In the genomic region with DNA sequence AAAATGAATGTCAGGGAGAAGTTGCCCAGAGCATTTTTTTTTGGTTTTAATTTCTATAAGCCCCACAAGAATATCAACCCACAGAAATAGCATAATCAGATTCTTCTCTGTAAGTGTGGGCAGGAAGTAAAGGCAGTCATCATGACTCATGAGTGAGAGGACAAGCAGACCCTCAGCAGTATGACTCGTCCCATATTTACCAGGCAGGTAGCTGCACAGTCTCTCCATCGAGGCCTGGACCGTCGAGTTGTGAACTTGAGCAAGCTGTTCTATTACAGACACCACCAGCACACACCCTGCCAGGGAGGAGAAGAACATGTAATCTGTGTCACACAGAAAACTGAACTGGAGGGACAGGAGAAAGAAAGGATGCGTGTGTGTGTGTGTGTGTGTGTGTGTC, we compare ENCODE assay signal across 10 cellular contexts. TPM values are rescaled to one million over a fixed set of nuclear protein-coding genes. Genes with fewer than 3 reads are reported as not detected.
DNase-seq lines count a peak whose midpoint lies in the region; ATAC-seq, FAIRE-seq and TF ChIP-seq lines count a peak whose summit lies in the region.
"Had no signal": no experiment of that assay in that cellular context is flagged by ENCODE, and none has a peak within 500 bp of the region (broad histone marks: within the 10 kb centered on the region; RNA-seq: fewer than 3 reads in every experiment).

No MANE protein-coding gene starts in this region.

- no peak overlapping the region for H3K4me3 ChIP-seq in CD8-positive, alpha-beta memory T cell (ENCODE audit: low read length)
- H3K4me3 ChIP-seq: SJSA1 had no signal

- no peaks in the 10 kb centered on the region for H3K27me3 ChIP-seq in CD8-positive, alpha-beta memory T cell (ENCODE audit: insufficient read depth, low read length, poor library complexity, severe bottlenecking)
- H3K27me3 ChIP-seq: SJSA1 had no signal

- CTCF ChIA-PET in CD8-positive, alpha-beta memory T cell (lab: Charles Lee) = interaction anchor here (0.8 to 1.3 kb wide), 3 partner anchors 8 to 495 kb away, joined by 3 to 4 read pairs (median 3); no protein-coding TSS in a partner anchor
- CTCF ChIA-PET in RWPE1 (lab: Yijun Ruan, JAX) = no interaction called here

- peak overlapping the region in 6 of 7 donors; percentile 56 to 80 (median 70) for H3K4me3 Mint-ChIP-seq in CD8-positive, alpha-beta memory T cell
- H3K4me3 Mint-ChIP-seq in activated naive CD8-positive, alpha-beta T cell = peak overlapping the region; percentile 77

- POLR2A ChIA-PET in CD8-positive, alpha-beta memory T cell (lab: Charles Lee) = interaction anchor here (0.5 to 0.6 kb wide), 2 partner anchors 205 to 496 kb away, joined by 6 to 12 read pairs; no protein-coding TSS in a partner anchor
- POLR2A ChIA-PET in RWPE1 (lab: Yijun Ruan, JAX; ENCODE audit: low non-redundant PET) = no interaction called here

- DNase-seq in CD8-positive, alpha-beta memory T cell = peak in 2 of 5 donors; percentile 26 to 59
- DNase-seq in RWPE1 (ENCODE audit: low spot score) = peak; percentile 59
- DNase-seq in non-pigmented ciliary epithelial cell (ENCODE audit: low read depth) = peak; percentile 32
- no peak for DNase-seq in erythroblast (lab: John Stamatoyannopoulos, UW)
- no peak for DNase-seq in GM19239 (ENCODE audit: insufficient read length, low spot score)
- DNase-seq in cardiac septum (ENCODE audit: low spot score) = no peak

- no peaks in the 10 kb centered on the region for H3K27me3 Mint-ChIP-seq in CD8-positive, alpha-beta memory T cell
- no peaks in the 10 kb centered on the region for H3K27me3 Mint-ChIP-seq in activated naive CD8-positive, alpha-beta T cell

- peaks cover 27% of the 10 kb centered on the region for H3K4me1 ChIP-seq in CD8-positive, alpha-beta memory T cell (ENCODE audit: insufficient read depth, low read length)

- peak overlapping the region; percentile 18 to 98 (median 92) for H3K27ac Mint-ChIP-seq in CD8-positive, alpha-beta memory T cell
- H3K27ac Mint-ChIP-seq in activated naive CD8-positive, alpha-beta T cell = peak overlapping the region; percentile 99

- no peaks in the 10 kb centered on the region for H3K36me3 ChIP-seq in CD8-positive, alpha-beta memory T cell (ENCODE audit: insufficient read depth, low read length)
- H3K36me3 ChIP-seq: SJSA1 had no signal

- TF ChIP-seq CTCF in RWPE1 (conservative IDR thresholded peaks at IDR 0.05; ENCODE audit: low read depth) = no peak

- no peak overlapping the region for H3K27ac ChIP-seq in CD8-positive, alpha-beta memory T cell (ENCODE audit: low read depth, low read length)
- H3K27ac ChIP-seq in RWPE1 = no peak overlapping the region
- H3K27ac ChIP-seq: SJSA1 had no signal

- H3K4me1 Mint-ChIP-seq in CD8-positive, alpha-beta memory T cell = peaks cover 56 to 81% (median 79%) of the 10 kb centered on the region in 3 donors
- peaks cover 84% of the 10 kb centered on the region for H3K4me1 Mint-ChIP-seq in activated naive CD8-positive, alpha-beta T cell (ENCODE audit: low read depth)

- no peaks in the 10 kb centered on the region for H3K9me3 ChIP-seq in CD8-positive, alpha-beta memory T cell (ENCODE audit: low read length)
- H3K9me3 ChIP-seq: SJSA1 had no signal

- ATAC-seq in HG02973 (IDR thresholded peaks at IDR 0.05; ENCODE audit: unreplicated experiment) = no peak

- TF ChIP-seq POLR2A in erythroblast (IDR thresholded peaks at IDR 0.05; ENCODE audit: low read length) = no peak

- no peaks in the 10 kb centered on the region for H3K9me3 Mint-ChIP-seq in CD8-positive, alpha-beta memory T cell
- H3K9me3 Mint-ChIP-seq in activated naive CD8-positive, alpha-beta T cell (ENCODE audit: low read depth) = no peaks in the 10 kb centered on the region

- intact Hi-C loops in cardiac septum (cut with DNase I) = no loop called here

- FAIRE-seq in GM19239 (lab: Jason Lieb, UNC) = no peak

- H3K36me3 Mint-ChIP-seq in CD8-positive, alpha-beta memory T cell = peaks cover 4 to 28% (median 11%) of the 10 kb centered on the region in 3 donors
- H3K36me3 Mint-ChIP-seq in activated naive CD8-positive, alpha-beta T cell = peaks cover 9% of the 10 kb centered on the region

RNA-seq across cellular contexts. Expression of a gene that starts 37.8 kb away (rescaled TPM):
- 10 to 100 TPM; 25.0 to 26.4 TPM for total RNA-seq in CD8-positive, alpha-beta memory T cell
- 59.2 TPM for polyA plus RNA-seq in CD8-positive, alpha-beta memory T cell
- total RNA-seq in cardiac septum = 1.6 TPM
- total RNA-seq: lung microvascular endothelial cell had no signal

Comparison
In these comparisons a context has a peak if more than half of its experiments do, and no peak if none do; other contexts are left out.
1. DNase-seq: peak in RWPE1 (single experiment) and non-pigmented ciliary epithelial cell (single experiment); none in erythroblast (0 of 2), GM19239 (single experiment) and cardiac septum (single experiment).